In the genomic region with DNA sequence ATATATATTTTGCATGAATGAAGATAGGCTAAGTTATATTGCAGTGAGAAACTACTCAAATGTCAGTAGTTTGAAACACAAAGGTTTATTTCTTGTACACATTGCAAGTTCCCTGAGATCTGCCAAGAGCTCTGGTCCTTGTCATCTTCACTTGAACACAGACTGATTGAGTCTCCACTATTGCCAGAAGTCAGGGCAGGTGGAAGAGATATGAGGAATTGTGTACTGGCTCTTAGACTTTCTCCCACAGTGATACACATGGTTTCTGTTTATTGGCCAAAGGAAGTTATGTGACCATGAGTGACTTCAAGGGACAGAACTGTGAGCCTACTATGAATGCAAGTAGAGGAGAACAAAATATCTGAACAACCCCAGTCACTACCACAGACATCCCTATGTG, we compare ENCODE assay signal across 20 cellular contexts.
"Had no signal": no experiment of that assay in that cellular context is flagged by ENCODE, and none has a peak within 500 bp of the region (broad histone marks: within the 10 kb centered on the region; RNA-seq: fewer than 3 reads in every experiment).

No MANE protein-coding gene starts in this region.

- H3K4me3 ChIP-seq: Peyer's patch had no signal

- H3K9me3 ChIP-seq: Peyer's patch, SK-N-SH had no signal

- ATAC-seq: PC-3 had no signal

- DNase-seq: KBM-7, MV-4-11, NCI-H1092, NCI-H1105 treated with DMSO at 0.1 percent for 48 hours, NCI-H1436, NCI-H187, NCI-H2029, NCI-H2081 treated with DMSO at 0.1 percent for 48 hours, NCI-H2171, NCI-H226, NCI-H446, NCI-H510A, NCI-H524 treated with DMSO at 0.1 percent for 48 hours, NCI-H69, NCI-H774, PC-3, Peyer's patch, SHP77, SK-N-SH, SW 1271 had no signal

- H3K36me3 ChIP-seq: Peyer's patch had no signal

- H3K27ac ChIP-seq: Peyer's patch had no signal

- H3K27me3 ChIP-seq: Peyer's patch had no signal
